ENCODE assay signal across 1 cellular context in genomic region chr7:44846816-44847508, GRCh38.
A peak's percentile ranks its signal among the peaks of the same experiment; 100 is the strongest.
TF ChIP-seq lines count a peak whose summit lies in the region.

No MANE protein-coding gene starts in this region.

TF ChIP-seq in K562, 482 proteins besides CTCF, POLR2A, EP300 and RAD21 (continued from another document and continues in another):
- TF ChIP-seq, protein P1, sequence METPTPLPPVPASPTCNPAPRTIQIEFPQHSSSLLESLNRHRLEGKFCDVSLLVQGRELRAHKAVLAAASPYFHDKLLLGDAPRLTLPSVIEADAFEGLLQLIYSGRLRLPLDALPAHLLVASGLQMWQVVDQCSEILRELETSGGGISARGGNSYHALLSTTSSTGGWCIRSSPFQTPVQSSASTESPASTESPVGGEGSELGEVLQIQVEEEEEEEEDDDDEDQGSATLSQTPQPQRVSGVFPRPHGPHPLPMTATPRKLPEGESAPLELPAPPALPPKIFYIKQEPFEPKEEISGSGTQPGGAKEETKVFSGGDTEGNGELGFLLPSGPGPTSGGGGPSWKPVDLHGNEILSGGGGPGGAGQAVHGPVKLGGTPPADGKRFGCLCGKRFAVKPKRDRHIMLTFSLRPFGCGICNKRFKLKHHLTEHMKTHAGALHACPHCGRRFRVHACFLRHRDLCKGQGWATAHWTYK (CRISPR knock-in tag; IDR thresholded peaks at IDR 0.05) = no peak
- TF ChIP-seq ZNF384 (IDR thresholded peaks at IDR 0.05; ENCODE audit: low read depth, low read length) (peak; percentile 16; the same call in 1 of the 2 replicates), SP1 (CRISPR knock-in tag; IDR thresholded peaks at IDR 0.05) (peak; percentile 2; the same call in 1 of the 2 replicates), ZEB2 (IDR thresholded peaks at IDR 0.05) (peak; percentile 87; the same call in 1 of the 2 replicates), PURB (CRISPR knock-in tag; IDR thresholded peaks at IDR 0.05; ENCODE audit: low read depth) (no peak), CREB3L1 (IDR thresholded peaks at IDR 0.05; ENCODE audit: borderline replicate concordance, low read depth) (no peak), KAT2B (IDR thresholded peaks at IDR 0.05; ENCODE audit: low read depth, low read length) (no peak), SMAD2 (IDR thresholded peaks at IDR 0.05; ENCODE audit: low read depth, low read length) (no peak), MYNN (IDR thresholded peaks at IDR 0.05) (no peak), MYNN (CRISPR knock-in tag; IDR thresholded peaks at IDR 0.05) (no peak), EHMT2 (IDR thresholded peaks at IDR 0.05) (0 out of 2 replicates have a peak, but pooled peaks have one; percentile 14), BRF2 (IDR thresholded peaks at IDR 0.05; ENCODE audit: borderline replicate concordance, insufficient read depth, insufficient read length) (no peak), SIX5 (IDR thresholded peaks at IDR 0.05; ENCODE audit: borderline replicate concordance in 1 of 2, insufficient read depth in 1 of 2, low read depth in 1 of 2, low read length in 2 of 2) (no peak), MXI1 (IDR thresholded peaks at IDR 0.05; ENCODE audit: low read depth, low read length) (0 out of 2 replicates have a peak, but pooled peaks have one; percentile 26), ARID3A (IDR thresholded peaks at IDR 0.05; ENCODE audit: borderline replicate concordance, low read depth, low read length) (peak; percentile 57; the same call in 1 of the 2 replicates), ZNF274 (IDR thresholded peaks at IDR 0.05; ENCODE audit: borderline replicate concordance, low read depth, low read length) (no peak), UBTF (IDR thresholded peaks at IDR 0.05; ENCODE audit: borderline replicate concordance in 1 of 2, low read depth in 2 of 2, low read length in 2 of 2) (no peak), MEF2A (IDR thresholded peaks at IDR 0.05; ENCODE audit: control insufficient read depth, low read depth, low read length) (no peak), NCOA4 (IDR thresholded peaks at IDR 0.05; ENCODE audit: partially characterized antibody) (no peak), ZNF253 (CRISPR knock-in tag; conservative IDR thresholded peaks at IDR 0.05) (no peak), MTA2 (IDR thresholded peaks at IDR 0.05; ENCODE audit: low read depth) (no peak; the same call in 1 of the 2 replicates), ARNT (IDR thresholded peaks at IDR 0.05) (peak in 1 of 2 experiments; percentile 81; a peak in 3 of 4 replicates), MEIS2 (IDR thresholded peaks at IDR 0.05; ENCODE audit: partially characterized antibody) (peak; percentile 37), U2AF1 (optimal IDR thresholded peaks at IDR 0.05; ENCODE audit: low read depth, low read length) (no peak), CBX3 (IDR thresholded peaks at IDR 0.05; ENCODE audit: borderline replicate concordance in 1 of 2, low read length in 2 of 2) (no peak), ZBTB12 (CRISPR knock-in tag; IDR thresholded peaks at IDR 0.05) (peak; percentile 22; the same call in 1 of the 2 replicates), NCOA2 (IDR thresholded peaks at IDR 0.05; ENCODE audit: partially characterized antibody in 2 of 2) (no peak), PCBP2 (IDR thresholded peaks at IDR 0.05; ENCODE audit: low read depth, low read length, poor library complexity, severe bottlenecking) (no peak), ZFP1 (CRISPR knock-in tag; IDR thresholded peaks at IDR 0.05) (no peak), TRIM25 (IDR thresholded peaks at IDR 0.05; ENCODE audit: borderline replicate concordance) (no peak), ZNF583 (CRISPR knock-in tag; IDR thresholded peaks at IDR 0.05) (no peak), RAD51 (IDR thresholded peaks at IDR 0.05; ENCODE audit: borderline replicate concordance, low read depth) (0 out of 2 replicates have a peak, but pooled peaks have one; percentile 22), RCOR1 (IDR thresholded peaks at IDR 0.05; ENCODE audit: borderline replicate concordance in 1 of 2, low read depth in 2 of 2, low read length in 2 of 2) (peak in 1 of 2 experiments; percentile 89; a peak in 2 of 4 replicates)
- TF ChIP-seq, protein P2, sequence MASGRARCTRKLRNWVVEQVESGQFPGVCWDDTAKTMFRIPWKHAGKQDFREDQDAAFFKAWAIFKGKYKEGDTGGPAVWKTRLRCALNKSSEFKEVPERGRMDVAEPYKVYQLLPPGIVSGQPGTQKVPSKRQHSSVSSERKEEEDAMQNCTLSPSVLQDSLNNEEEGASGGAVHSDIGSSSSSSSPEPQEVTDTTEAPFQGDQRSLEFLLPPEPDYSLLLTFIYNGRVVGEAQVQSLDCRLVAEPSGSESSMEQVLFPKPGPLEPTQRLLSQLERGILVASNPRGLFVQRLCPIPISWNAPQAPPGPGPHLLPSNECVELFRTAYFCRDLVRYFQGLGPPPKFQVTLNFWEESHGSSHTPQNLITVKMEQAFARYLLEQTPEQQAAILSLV (tag; IDR thresholded peaks at IDR 0.05) = no peak
- TF ChIP-seq, protein P3, sequence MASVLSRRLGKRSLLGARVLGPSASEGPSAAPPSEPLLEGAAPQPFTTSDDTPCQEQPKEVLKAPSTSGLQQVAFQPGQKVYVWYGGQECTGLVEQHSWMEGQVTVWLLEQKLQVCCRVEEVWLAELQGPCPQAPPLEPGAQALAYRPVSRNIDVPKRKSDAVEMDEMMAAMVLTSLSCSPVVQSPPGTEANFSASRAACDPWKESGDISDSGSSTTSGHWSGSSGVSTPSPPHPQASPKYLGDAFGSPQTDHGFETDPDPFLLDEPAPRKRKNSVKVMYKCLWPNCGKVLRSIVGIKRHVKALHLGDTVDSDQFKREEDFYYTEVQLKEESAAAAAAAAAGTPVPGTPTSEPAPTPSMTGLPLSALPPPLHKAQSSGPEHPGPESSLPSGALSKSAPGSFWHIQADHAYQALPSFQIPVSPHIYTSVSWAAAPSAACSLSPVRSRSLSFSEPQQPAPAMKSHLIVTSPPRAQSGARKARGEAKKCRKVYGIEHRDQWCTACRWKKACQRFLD (CRISPR knock-in tag; IDR thresholded peaks at IDR 0.05) = no peak
- TF ChIP-seq, protein P4, sequence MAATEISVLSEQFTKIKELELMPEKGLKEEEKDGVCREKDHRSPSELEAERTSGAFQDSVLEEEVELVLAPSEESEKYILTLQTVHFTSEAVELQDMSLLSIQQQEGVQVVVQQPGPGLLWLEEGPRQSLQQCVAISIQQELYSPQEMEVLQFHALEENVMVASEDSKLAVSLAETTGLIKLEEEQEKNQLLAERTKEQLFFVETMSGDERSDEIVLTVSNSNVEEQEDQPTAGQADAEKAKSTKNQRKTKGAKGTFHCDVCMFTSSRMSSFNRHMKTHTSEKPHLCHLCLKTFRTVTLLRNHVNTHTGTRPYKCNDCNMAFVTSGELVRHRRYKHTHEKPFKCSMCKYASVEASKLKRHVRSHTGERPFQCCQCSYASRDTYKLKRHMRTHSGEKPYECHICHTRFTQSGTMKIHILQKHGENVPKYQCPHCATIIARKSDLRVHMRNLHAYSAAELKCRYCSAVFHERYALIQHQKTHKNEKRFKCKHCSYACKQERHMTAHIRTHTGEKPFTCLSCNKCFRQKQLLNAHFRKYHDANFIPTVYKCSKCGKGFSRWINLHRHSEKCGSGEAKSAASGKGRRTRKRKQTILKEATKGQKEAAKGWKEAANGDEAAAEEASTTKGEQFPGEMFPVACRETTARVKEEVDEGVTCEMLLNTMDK (IDR thresholded peaks at IDR 0.05; ENCODE audit: borderline replicate concordance, insufficient read depth, low read depth, low read length, poor library complexity, severe bottlenecking) = no peak
- TF ChIP-seq, protein P5, sequence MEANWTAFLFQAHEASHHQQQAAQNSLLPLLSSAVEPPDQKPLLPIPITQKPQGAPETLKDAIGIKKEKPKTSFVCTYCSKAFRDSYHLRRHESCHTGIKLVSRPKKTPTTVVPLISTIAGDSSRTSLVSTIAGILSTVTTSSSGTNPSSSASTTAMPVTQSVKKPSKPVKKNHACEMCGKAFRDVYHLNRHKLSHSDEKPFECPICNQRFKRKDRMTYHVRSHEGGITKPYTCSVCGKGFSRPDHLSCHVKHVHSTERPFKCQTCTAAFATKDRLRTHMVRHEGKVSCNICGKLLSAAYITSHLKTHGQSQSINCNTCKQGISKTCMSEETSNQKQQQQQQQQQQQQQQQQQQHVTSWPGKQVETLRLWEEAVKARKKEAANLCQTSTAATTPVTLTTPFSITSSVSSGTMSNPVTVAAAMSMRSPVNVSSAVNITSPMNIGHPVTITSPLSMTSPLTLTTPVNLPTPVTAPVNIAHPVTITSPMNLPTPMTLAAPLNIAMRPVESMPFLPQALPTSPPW (CRISPR knock-in tag; IDR thresholded peaks at IDR 0.05) = no peak
- TF ChIP-seq, protein P6, sequence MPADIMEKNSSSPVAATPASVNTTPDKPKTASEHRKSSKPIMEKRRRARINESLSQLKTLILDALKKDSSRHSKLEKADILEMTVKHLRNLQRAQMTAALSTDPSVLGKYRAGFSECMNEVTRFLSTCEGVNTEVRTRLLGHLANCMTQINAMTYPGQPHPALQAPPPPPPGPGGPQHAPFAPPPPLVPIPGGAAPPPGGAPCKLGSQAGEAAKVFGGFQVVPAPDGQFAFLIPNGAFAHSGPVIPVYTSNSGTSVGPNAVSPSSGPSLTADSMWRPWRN (IDR thresholded peaks at IDR 0.05; ENCODE audit: low read depth) = peak; percentile 84; the same call in 1 of the 2 replicates
